ENCODE assay signal across 19 cellular contexts in genomic region chr5:82873452-82873851, GRCh38.
DNase-seq lines count a peak whose midpoint lies in the region; ATAC-seq and TF ChIP-seq lines count a peak whose summit lies in the region.
"Had no signal": no experiment of that assay in that cellular context is flagged by ENCODE, and none has a peak within 500 bp of the region (broad histone marks: within the 10 kb centered on the region; RNA-seq: fewer than 3 reads in every experiment).

No MANE protein-coding gene starts in this region.

- H3K9me2 ChIP-seq in GM23338 (ENCODE audit: insufficient read depth), result no peaks in the 10 kb centered on the region

- H3K4me2 ChIP-seq in GM23338, result peak overlapping the region; percentile 69
- H3K4me2 ChIP-seq: BLaER1 had no signal

- no peaks in the 10 kb centered on the region for H3K36me3 ChIP-seq in GM23338 (ENCODE audit: insufficient read depth)
- no peaks in the 10 kb centered on the region for H3K36me3 ChIP-seq in iPS-20b (ENCODE audit: insufficient read depth, low read depth, low read length)
- H3K36me3 ChIP-seq: BLaER1 had no signal

- H3K27ac Mint-ChIP-seq in GM23338 (no peak overlapping the region), WTC11 (peak overlapping the region; percentile 88; the same call in 1 of the 2 replicates)
- H3K27ac Mint-ChIP-seq: B cell; CD4-positive, CD25-positive, alpha-beta regulatory T cell; CD8-positive, alpha-beta T cell had no signal

- H3K4me1 Mint-ChIP-seq in GM23338 (peaks cover 16% of the 10 kb centered on the region), WTC11 (peaks cover 29% of the 10 kb centered on the region)
- H3K4me1 Mint-ChIP-seq: B cell; CD4-positive, CD25-positive, alpha-beta regulatory T cell had no signal

- peak overlapping the region; percentile 30; the same call in 1 of the 2 replicates for H3K9ac ChIP-seq in iPS-20b (ENCODE audit: low read depth, low read length)
- H3K9ac ChIP-seq: BLaER1 had no signal

- H2AFZ ChIP-seq in GM23338, result peak overlapping the region; percentile 72; the same call in 1 of the 2 replicates

- H3K27ac ChIP-seq in GM23338 (ENCODE audit: low read depth) (no peak overlapping the region), iPS-20b (ENCODE audit: low read length) (no peak overlapping the region)
- H3K27ac ChIP-seq: 22Rv1, BLaER1, C4-2B had no signal

- ATAC-seq in GM23338, result peak; percentile 73
- ATAC-seq in WTC11, result peak; percentile 83
- no peak for ATAC-seq in HG03097 (IDR thresholded peaks at IDR 0.05; ENCODE audit: low FRiP score, unreplicated experiment)
- ATAC-seq in HG02642 (IDR thresholded peaks at IDR 0.05; ENCODE audit: poor library complexity, unreplicated experiment), result no peak
- ATAC-seq: CD8-positive, alpha-beta T cell; HCT116 had no signal

- DNase-seq in DMS53 (lab: John Stamatoyannopoulos, UW) (peak; percentile 19), DMS53 treated with DMSO at 0.1 percent for 48 hours (lab: John Stamatoyannopoulos, UW; ENCODE audit: unreplicated experiment) (no peak), GM23338 (ENCODE audit: low spot score) (peak; percentile 37), WTC11 (ENCODE audit: low spot score) (no peak), HUDEP-2 (lab: John Stamatoyannopoulos, UW; ENCODE audit: unreplicated experiment in 76 of 76) (no peak)
- DNase-seq: Caco-2; CD4-positive, CD25-positive, alpha-beta regulatory T cell; CD8-positive, alpha-beta T cell; DND-41; GOT3; H9 had no signal

- CTCF ChIA-PET in WTC11 (lab: Charles Lee), result interaction anchor here (1.0 kb wide), 1 partner anchor 12 kb away, joined by 3 read pairs; no protein-coding TSS in a partner anchor

- H4K20me1 ChIP-seq in GM23338 (replicated peaks; ENCODE audit: insufficient read depth), result no peaks in the 10 kb centered on the region
- H4K20me1 ChIP-seq: BLaER1 had no signal

- H3K4me1 ChIP-seq in GM23338 (ENCODE audit: insufficient read depth) (peaks cover 14% of the 10 kb centered on the region), iPS-20b (ENCODE audit: insufficient read depth, low read length) (peaks cover 11% of the 10 kb centered on the region; the same call in 1 of the 2 replicates)
- H3K4me1 ChIP-seq: BLaER1, Caco-2 had no signal

- H3K9me3 Mint-ChIP-seq in GM23338 (peaks cover 4% of the 10 kb centered on the region; the same call in 1 of the 3 replicates), WTC11 (peaks cover 16% of the 10 kb centered on the region)

- H3K36me3 Mint-ChIP-seq in GM23338 (ENCODE audit: low read depth) (peaks cover 4% of the 10 kb centered on the region; the same call in 2 of the 3 replicates), WTC11 (peaks cover 10% of the 10 kb centered on the region)
- H3K36me3 Mint-ChIP-seq: CD4-positive, CD25-positive, alpha-beta regulatory T cell; CD8-positive, alpha-beta T cell had no signal

- no peaks in the 10 kb centered on the region for H3K9me3 ChIP-seq in iPS-20b (ENCODE audit: insufficient read depth, low read depth, low read length)
- H3K9me3 ChIP-seq: BLaER1, Caco-2 had no signal

- H3K27me3 Mint-ChIP-seq in GM23338 (ENCODE audit: insufficient read depth, low read depth, poor library complexity), result peaks cover 3% of the 10 kb centered on the region
- no peaks in the 10 kb centered on the region for H3K27me3 Mint-ChIP-seq in WTC11 (ENCODE audit: low read depth)
- H3K27me3 Mint-ChIP-seq: B cell; CD4-positive, CD25-positive, alpha-beta regulatory T cell had no signal

- no peak overlapping the region for H3K4me3 Mint-ChIP-seq in GM23338
- H3K4me3 Mint-ChIP-seq in WTC11, result peak overlapping the region; percentile 68
- H3K4me3 Mint-ChIP-seq: B cell; CD4-positive, CD25-positive, alpha-beta regulatory T cell; CD8-positive, alpha-beta T cell had no signal

- POLR2A ChIA-PET in WTC11 (lab: Charles Lee), result interaction anchor here (0.7 to 0.9 kb wide), 2 partner anchors 11 to 598 kb away, joined by 3 read pairs; partner anchors contain the start of gene VCAN

- H3K79me2 ChIP-seq in GM23338 (replicated peaks; ENCODE audit: insufficient read depth), result no peaks in the 10 kb centered on the region

- H3K27me3 ChIP-seq in GM23338 (ENCODE audit: insufficient read depth) (no peaks in the 10 kb centered on the region), iPS-20b (ENCODE audit: insufficient read depth, low read length) (no peaks in the 10 kb centered on the region)
- H3K27me3 ChIP-seq: BLaER1 had no signal

- H3F3A ChIP-seq in GM23338 (replicated peaks; ENCODE audit: low read depth), result no peaks in the 10 kb centered on the region

- no peak overlapping the region for H3K4me3 ChIP-seq in GM23338
- H3K4me3 ChIP-seq in iPS-20b (ENCODE audit: low read length), result no peak overlapping the region
- H3K4me3 ChIP-seq: BLaER1 had no signal

- TF ChIP-seq CTCF in GM23338 (conservative IDR thresholded peaks at IDR 0.05; ENCODE audit: low read depth in 2 of 2) (no peak), WTC11 (IDR thresholded peaks at IDR 0.05) (no peak)

TF ChIP-seq in WTC11, 78 proteins besides CTCF, POLR2A, EP300 and RAD21 (continues in another document):
- TF ChIP-seq, protein P1, sequence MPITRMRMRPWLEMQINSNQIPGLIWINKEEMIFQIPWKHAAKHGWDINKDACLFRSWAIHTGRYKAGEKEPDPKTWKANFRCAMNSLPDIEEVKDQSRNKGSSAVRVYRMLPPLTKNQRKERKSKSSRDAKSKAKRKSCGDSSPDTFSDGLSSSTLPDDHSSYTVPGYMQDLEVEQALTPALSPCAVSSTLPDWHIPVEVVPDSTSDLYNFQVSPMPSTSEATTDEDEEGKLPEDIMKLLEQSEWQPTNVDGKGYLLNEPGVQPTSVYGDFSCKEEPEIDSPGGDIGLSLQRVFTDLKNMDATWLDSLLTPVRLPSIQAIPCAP (CRISPR knock-in tag; IDR thresholded peaks at IDR 0.05), result no peak
- TF ChIP-seq ZNF671 (CRISPR knock-in tag; IDR thresholded peaks at IDR 0.05) (no peak), FOXJ3 (CRISPR knock-in tag; IDR thresholded peaks at IDR 0.05; ENCODE audit: borderline replicate concordance) (no peak), FOXK1 (CRISPR knock-in tag; IDR thresholded peaks at IDR 0.05) (no peak), RELA (CRISPR knock-in tag; IDR thresholded peaks at IDR 0.05; ENCODE audit: borderline replicate concordance) (no peak), ZBTB43 (CRISPR knock-in tag; IDR thresholded peaks at IDR 0.05) (no peak), ZNF317 (CRISPR knock-in tag; IDR thresholded peaks at IDR 0.05; ENCODE audit: borderline replicate concordance, low read depth) (no peak), SMAD3 (CRISPR knock-in tag; IDR thresholded peaks at IDR 0.05; ENCODE audit: borderline replicate concordance) (no peak), NFE2L1 (CRISPR knock-in tag; IDR thresholded peaks at IDR 0.05) (no peak), CDX4 (CRISPR knock-in tag; IDR thresholded peaks at IDR 0.05; ENCODE audit: borderline replicate concordance) (no peak)
- TF ChIP-seq, protein P2, sequence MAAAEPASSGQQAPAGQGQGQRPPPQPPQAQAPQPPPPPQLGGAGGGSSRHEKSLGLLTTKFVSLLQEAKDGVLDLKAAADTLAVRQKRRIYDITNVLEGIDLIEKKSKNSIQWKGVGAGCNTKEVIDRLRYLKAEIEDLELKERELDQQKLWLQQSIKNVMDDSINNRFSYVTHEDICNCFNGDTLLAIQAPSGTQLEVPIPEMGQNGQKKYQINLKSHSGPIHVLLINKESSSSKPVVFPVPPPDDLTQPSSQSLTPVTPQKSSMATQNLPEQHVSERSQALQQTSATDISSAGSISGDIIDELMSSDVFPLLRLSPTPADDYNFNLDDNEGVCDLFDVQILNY (CRISPR knock-in tag; IDR thresholded peaks at IDR 0.05), result no peak
- TF ChIP-seq, protein P3, sequence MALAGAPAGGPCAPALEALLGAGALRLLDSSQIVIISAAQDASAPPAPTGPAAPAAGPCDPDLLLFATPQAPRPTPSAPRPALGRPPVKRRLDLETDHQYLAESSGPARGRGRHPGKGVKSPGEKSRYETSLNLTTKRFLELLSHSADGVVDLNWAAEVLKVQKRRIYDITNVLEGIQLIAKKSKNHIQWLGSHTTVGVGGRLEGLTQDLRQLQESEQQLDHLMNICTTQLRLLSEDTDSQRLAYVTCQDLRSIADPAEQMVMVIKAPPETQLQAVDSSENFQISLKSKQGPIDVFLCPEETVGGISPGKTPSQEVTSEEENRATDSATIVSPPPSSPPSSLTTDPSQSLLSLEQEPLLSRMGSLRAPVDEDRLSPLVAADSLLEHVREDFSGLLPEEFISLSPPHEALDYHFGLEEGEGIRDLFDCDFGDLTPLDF (CRISPR knock-in tag; IDR thresholded peaks at IDR 0.05), result no peak
- TF ChIP-seq, protein P4, sequence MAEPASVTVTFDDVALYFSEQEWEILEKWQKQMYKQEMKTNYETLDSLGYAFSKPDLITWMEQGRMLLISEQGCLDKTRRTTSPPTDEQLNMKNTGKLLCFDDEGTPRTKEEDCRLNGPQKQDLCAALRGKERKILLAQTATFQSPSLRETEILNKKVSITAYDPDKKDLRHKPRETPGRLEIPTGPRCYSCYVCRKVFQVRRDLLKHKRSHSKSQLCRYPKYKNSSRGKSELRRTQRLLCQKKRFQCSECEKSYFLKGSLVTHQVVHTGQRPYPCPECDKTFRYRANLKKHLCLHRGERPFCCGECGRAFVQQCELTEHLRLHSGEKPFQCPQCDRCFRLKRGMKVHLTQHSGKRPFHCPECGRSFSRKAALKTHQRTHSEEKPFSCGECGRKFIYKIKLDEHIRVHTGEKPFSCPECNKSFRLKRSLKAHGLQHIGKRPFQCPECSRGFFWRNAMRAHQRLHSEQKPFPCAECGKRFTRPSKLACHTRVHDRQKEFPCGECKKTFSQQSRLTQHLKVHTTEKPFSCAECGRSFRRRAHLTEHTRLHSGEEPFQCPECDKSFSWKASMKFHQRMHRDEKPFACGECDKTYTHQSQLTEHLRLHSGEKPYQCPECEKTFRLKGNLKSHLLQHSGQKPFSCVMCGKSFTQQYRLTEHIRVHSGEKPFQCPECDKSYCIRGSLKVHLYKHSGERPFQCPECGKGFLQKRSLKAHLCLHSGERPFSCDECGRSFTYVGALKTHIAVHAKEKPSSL (CRISPR knock-in tag; conservative IDR thresholded peaks at IDR 0.05), result no peak

Comparison
In these comparisons a context has a peak if more than half of its experiments do, and no peak if none do; other contexts are left out.
1. DNase-seq: peak in DMS53 (single experiment) and GM23338 (single experiment); none in DMS53 treated with DMSO at 0.1 percent for 48 hours (single experiment), WTC11 (single experiment) and HUDEP-2 (0 of 76).
2. ATAC-seq: peak in GM23338 (single experiment) and WTC11 (single experiment); none in HG03097 (single experiment) and HG02642 (single experiment).